8 cellular contexts compared by ENCODE assay signal in the genomic region with DNA sequence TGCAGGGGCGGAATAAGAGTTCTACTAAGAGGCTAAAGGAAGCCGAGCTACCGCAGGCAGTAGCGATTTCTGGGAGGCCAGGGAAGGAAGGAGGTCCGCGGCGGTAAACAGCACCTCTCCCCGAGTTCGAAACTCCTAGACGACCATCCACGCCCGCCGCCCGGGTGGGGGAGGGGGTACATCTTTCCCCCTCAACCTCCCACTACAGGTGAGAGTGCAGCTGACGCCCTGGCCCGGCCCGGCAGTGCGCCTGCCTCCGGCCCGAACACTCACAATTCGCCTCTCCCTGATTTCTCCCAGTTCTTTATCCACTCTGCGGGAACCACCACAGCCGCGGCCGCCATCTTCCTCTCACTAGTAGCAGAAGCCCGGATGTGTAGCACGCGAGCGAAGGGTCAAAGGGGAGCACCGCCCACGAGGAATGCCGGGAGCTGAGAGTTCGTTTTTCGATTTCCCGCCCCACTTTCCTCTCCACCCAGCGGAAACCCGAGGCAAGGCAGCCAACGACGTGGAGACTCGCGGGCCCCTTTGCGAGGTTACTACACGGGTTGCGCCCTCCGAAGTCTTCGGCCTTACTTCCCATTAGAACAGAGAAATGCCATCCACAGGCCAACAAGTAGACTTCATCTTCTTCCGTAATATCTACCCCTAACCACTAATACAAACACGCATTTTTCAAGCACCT. TPM values are rescaled to one million over a fixed set of nuclear protein-coding genes. Genes with fewer than 3 reads are reported as not detected.
DNase-seq lines count a peak whose midpoint lies in the region; ATAC-seq and TF ChIP-seq lines count a peak whose summit lies in the region.

A gene with protein sequence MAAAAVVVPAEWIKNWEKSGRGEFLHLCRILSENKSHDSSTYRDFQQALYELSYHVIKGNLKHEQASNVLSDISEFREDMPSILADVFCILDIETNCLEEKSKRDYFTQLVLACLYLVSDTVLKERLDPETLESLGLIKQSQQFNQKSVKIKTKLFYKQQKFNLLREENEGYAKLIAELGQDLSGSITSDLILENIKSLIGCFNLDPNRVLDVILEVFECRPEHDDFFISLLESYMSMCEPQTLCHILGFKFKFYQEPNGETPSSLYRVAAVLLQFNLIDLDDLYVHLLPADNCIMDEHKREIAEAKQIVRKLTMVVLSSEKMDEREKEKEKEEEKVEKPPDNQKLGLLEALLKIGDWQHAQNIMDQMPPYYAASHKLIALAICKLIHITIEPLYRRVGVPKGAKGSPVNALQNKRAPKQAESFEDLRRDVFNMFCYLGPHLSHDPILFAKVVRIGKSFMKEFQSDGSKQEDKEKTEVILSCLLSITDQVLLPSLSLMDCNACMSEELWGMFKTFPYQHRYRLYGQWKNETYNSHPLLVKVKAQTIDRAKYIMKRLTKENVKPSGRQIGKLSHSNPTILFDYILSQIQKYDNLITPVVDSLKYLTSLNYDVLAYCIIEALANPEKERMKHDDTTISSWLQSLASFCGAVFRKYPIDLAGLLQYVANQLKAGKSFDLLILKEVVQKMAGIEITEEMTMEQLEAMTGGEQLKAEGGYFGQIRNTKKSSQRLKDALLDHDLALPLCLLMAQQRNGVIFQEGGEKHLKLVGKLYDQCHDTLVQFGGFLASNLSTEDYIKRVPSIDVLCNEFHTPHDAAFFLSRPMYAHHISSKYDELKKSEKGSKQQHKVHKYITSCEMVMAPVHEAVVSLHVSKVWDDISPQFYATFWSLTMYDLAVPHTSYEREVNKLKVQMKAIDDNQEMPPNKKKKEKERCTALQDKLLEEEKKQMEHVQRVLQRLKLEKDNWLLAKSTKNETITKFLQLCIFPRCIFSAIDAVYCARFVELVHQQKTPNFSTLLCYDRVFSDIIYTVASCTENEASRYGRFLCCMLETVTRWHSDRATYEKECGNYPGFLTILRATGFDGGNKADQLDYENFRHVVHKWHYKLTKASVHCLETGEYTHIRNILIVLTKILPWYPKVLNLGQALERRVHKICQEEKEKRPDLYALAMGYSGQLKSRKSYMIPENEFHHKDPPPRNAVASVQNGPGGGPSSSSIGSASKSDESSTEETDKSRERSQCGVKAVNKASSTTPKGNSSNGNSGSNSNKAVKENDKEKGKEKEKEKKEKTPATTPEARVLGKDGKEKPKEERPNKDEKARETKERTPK (N-terminal part only) (minus strand): TSS at position 374 of the 685 bp plus-strand sequence. CDS start 30 bp downstream, at position 344.

- peak within 1 kb of the TSS; percentile 95 for H3K27ac Mint-ChIP-seq in GM23338
- H3K27ac Mint-ChIP-seq in natural killer cell treated with Interleukin-12 subunit alpha and Interleukin-12 subunit beta and Interleukin-15 and Interleukin-18, amount 100 ng/mL, for 72 hours: peak within 1 kb of the TSS; percentile 85 to 94

- no peaks in the 10 kb centered on the region for H3K27me3 ChIP-seq in GM23338 (ENCODE audit: insufficient read depth)
- no peaks in the 10 kb centered on the region for H3K27me3 ChIP-seq in RWPE2 (ENCODE audit: insufficient read depth, poor library complexity, severe bottlenecking)

- H3K4me1 Mint-ChIP-seq in GM23338: peaks cover 8% of the 10 kb centered on the region; the same call in 2 of the 3 replicates
- peaks cover 17 to 21% of the 10 kb centered on the region in 2 donors for H3K4me1 Mint-ChIP-seq in natural killer cell treated with Interleukin-12 subunit alpha and Interleukin-12 subunit beta and Interleukin-15 and Interleukin-18, amount 100 ng/mL, for 72 hours (ENCODE audit: low read depth in 2 of 2)

- H3K4me2 ChIP-seq in GM23338: peak within 1 kb of the TSS; percentile 85

- no peaks in the 10 kb centered on the region for H3K9me2 ChIP-seq in GM23338 (ENCODE audit: insufficient read depth)

- H3K36me3 Mint-ChIP-seq in GM23338 (ENCODE audit: low read depth): peaks cover 11% of the 10 kb centered on the region
- H3K36me3 Mint-ChIP-seq in natural killer cell treated with Interleukin-12 subunit alpha and Interleukin-12 subunit beta and Interleukin-15 and Interleukin-18, amount 100 ng/mL, for 72 hours: peaks cover 6% of the 10 kb centered on the region

- H2AFZ ChIP-seq in GM23338: peak within 1 kb of the TSS; percentile 25

- ATAC-seq in GM23338: peak; percentile 91
- peak; percentile 86 for ATAC-seq in RWPE2 (ENCODE audit: low read depth)
- ATAC-seq in natural killer cell treated with Interleukin-12 subunit alpha and Interleukin-12 subunit beta and Interleukin-15 and Interleukin-18, amount 100 ng/mL, for 72 hours: peak; percentile 94 to 95
- peak; percentile 86 for ATAC-seq in stimulated activated naive CD8-positive, alpha-beta T cell treated with anti-CD3 and anti-CD28 coated beads, Interleukin-15, Interleukin-2, amounts not matched to agents 100 U/mL and 50 U/mL, for 24 hours

- peaks cover 5% of the 10 kb centered on the region; the same call in 1 of the 2 replicates for H3K4me1 ChIP-seq in GM23338 (ENCODE audit: insufficient read depth)
- peaks cover 20% of the 10 kb centered on the region for H3K4me1 ChIP-seq in RWPE2 (ENCODE audit: insufficient read depth, poor library complexity, severe bottlenecking)

- H3K4me3 ChIP-seq in GM23338 (peak within 1 kb of the TSS; percentile 78), RWPE2 (ENCODE audit: severe bottlenecking) (peak within 1 kb of the TSS; percentile 63), fibroblast of pulmonary artery (replicated peaks; ENCODE audit: low read depth, low read length) (peak within 1 kb of the TSS; percentile 82)

- DNase-seq in ELF-1 (ENCODE audit: low read depth, low spot score): peak; percentile 89
- DNase-seq in GM23338 (ENCODE audit: low spot score): peak; percentile 72
- DNase-seq in RWPE2 (ENCODE audit: low spot score): peak; percentile 80
- DNase-seq in activated T-helper 9 cell treated with anti-CD3 and anti-CD28 coated beads, Interleukin-2, amount 50 U/mL, for 16 hours (ENCODE audit: low read depth): peak; percentile 66
- DNase-seq in fibroblast of pulmonary artery (ENCODE audit: low read depth): peak; percentile 89
- DNase-seq in natural killer cell treated with Interleukin-12 subunit alpha and Interleukin-12 subunit beta and Interleukin-15 and Interleukin-18, amount 100 ng/mL, for 72 hours (ENCODE audit: low spot score): peak; percentile 86
- peak; percentile 77 for DNase-seq in stimulated activated naive CD8-positive, alpha-beta T cell treated with anti-CD3 and anti-CD28 coated beads, Interleukin-15, Interleukin-2, amounts not matched to agents 100 U/mL and 50 U/mL, for 24 hours

- peaks cover 15% of the 10 kb centered on the region for H3K9me3 Mint-ChIP-seq in GM23338
- H3K9me3 Mint-ChIP-seq in natural killer cell treated with Interleukin-12 subunit alpha and Interleukin-12 subunit beta and Interleukin-15 and Interleukin-18, amount 100 ng/mL, for 72 hours: no peaks in the 10 kb centered on the region

- H3K79me2 ChIP-seq in GM23338 (replicated peaks; ENCODE audit: insufficient read depth): peaks cover 50% of the 10 kb centered on the region

- H3K27ac ChIP-seq in GM23338 (ENCODE audit: low read depth): 0 out of 2 replicates have a peak within 1 kb of the TSS, but pooled peaks have one; percentile 45
- peak within 1 kb of the TSS; percentile 67 for H3K27ac ChIP-seq in RWPE2 (ENCODE audit: poor library complexity, severe bottlenecking)

- TF ChIP-seq CTCF in GM23338 (conservative IDR thresholded peaks at IDR 0.05; ENCODE audit: low read depth in 2 of 2) (no peak), LNCAP (IDR thresholded peaks at IDR 0.05) (0 out of 2 replicates have a peak, but pooled peaks have one; percentile 10), RWPE2 (IDR thresholded peaks at IDR 0.05; ENCODE audit: poor library complexity, severe bottlenecking) (peak; percentile 12), fibroblast of pulmonary artery (IDR thresholded peaks at IDR 0.05; ENCODE audit: low read length, missing control alignments) (peak; percentile 34)

- peaks cover 11% of the 10 kb centered on the region; the same call in 1 of the 2 replicates for H4K20me1 ChIP-seq in GM23338 (replicated peaks; ENCODE audit: insufficient read depth)

- peaks cover 7% of the 10 kb centered on the region for H3K27me3 Mint-ChIP-seq in GM23338 (ENCODE audit: insufficient read depth, low read depth, poor library complexity)
- H3K27me3 Mint-ChIP-seq in natural killer cell treated with Interleukin-12 subunit alpha and Interleukin-12 subunit beta and Interleukin-15 and Interleukin-18, amount 100 ng/mL, for 72 hours: no peaks in the 10 kb centered on the region

- H3K9me3 ChIP-seq in RWPE2 (ENCODE audit: severe bottlenecking): no peaks in the 10 kb centered on the region

- H3K36me3 ChIP-seq in GM23338 (ENCODE audit: insufficient read depth) (no peaks in the 10 kb centered on the region), RWPE2 (ENCODE audit: low read depth) (peaks cover 4% of the 10 kb centered on the region)

- peak within 1 kb of the TSS; percentile 92 for H3K4me3 Mint-ChIP-seq in GM23338
- peak within 1 kb of the TSS; percentile 98 for H3K4me3 Mint-ChIP-seq in natural killer cell treated with Interleukin-12 subunit alpha and Interleukin-12 subunit beta and Interleukin-15 and Interleukin-18, amount 100 ng/mL, for 72 hours

- no peaks in the 10 kb centered on the region for H3F3A ChIP-seq in GM23338 (replicated peaks; ENCODE audit: low read depth)

TF ChIP-seq in GM23338, 12 proteins besides CTCF, POLR2A, EP300 and RAD21 (continues in another document):
- TF ChIP-seq NANOG (IDR thresholded peaks at IDR 0.05; ENCODE audit: borderline replicate concordance) (no peak), JUNB (IDR thresholded peaks at IDR 0.05; ENCODE audit: unreplicated experiment) (no peak), CREB1 (CRISPR knock-in tag; IDR thresholded peaks at IDR 0.05; ENCODE audit: low read depth) (no peak)

RNA-seq across cellular contexts. Expression of the gene that starts here (rescaled TPM):
- 86.6 and 92.4 TPM in 2 replicates for total RNA-seq in GM23338 (2014; rRNA removed; shearing (Covaris generic))
- 103 and 138 TPM in 2 replicates for polyA plus RNA-seq in GM23338 (2016; fragmentation: Nextera tagmentation; extraction: Ambion mirVana)
- 10 to 100 TPM; 96.5 to 98.2 TPM for total RNA-seq in natural killer cell treated with Interleukin-12 subunit alpha and Interleukin-12 subunit beta and Interleukin-15 and Interleukin-18, amount 100 ng/mL, for 72 hours

Comparison
In these comparisons a context has a peak if more than half of its experiments do, and no peak if none do; other contexts are left out.
1. Peak in every context shown above with its lines: DNase-seq, ATAC-seq, H3K4me3 ChIP-seq and H3K27ac ChIP-seq.
2. CTCF ChIP-seq: peak in LNCAP (single experiment), RWPE2 (single experiment) and fibroblast of pulmonary artery (single experiment); none in GM23338 (0 of 2).